In genomic region chr16:88569985-88570690, GRCh38 we compare ENCODE assay signal across 1 cellular context.
TF ChIP-seq lines count a peak whose summit lies in the region.

Gene ZC3H18 (plus strand): TSS chr16:88570403. CDS start chr16:88577124, 6,721 bp downstream.

TF ChIP-seq in K562, 482 proteins besides CTCF, POLR2A, EP300 and RAD21 (continued from another document and continues in another):
- TF ChIP-seq TRIM25 (IDR thresholded peaks at IDR 0.05; ENCODE audit: borderline replicate concordance) = no peak
- no peak for TF ChIP-seq CHD7 (IDR thresholded peaks at IDR 0.05; ENCODE audit: low read depth, low read length)
- TF ChIP-seq ZNF583 (CRISPR knock-in tag; IDR thresholded peaks at IDR 0.05) = peak; percentile 16; the same call in 1 of the 2 replicates
- no peak for TF ChIP-seq ZNF354B (CRISPR knock-in tag; IDR thresholded peaks at IDR 0.05)
- peak; percentile 95 for TF ChIP-seq VEZF1 (CRISPR knock-in tag; IDR thresholded peaks at IDR 0.05)
- TF ChIP-seq PHF8 (IDR thresholded peaks at IDR 0.05; ENCODE audit: borderline replicate concordance, low read length) = peak; percentile 92; the same call in 1 of the 2 replicates
- no peak for TF ChIP-seq ZNF584 (CRISPR knock-in tag; IDR thresholded peaks at IDR 0.05; ENCODE audit: low read depth)
- TF ChIP-seq DACH1 (IDR thresholded peaks at IDR 0.05; ENCODE audit: partially characterized antibody) = no peak
- no peak for TF ChIP-seq RBM14 (IDR thresholded peaks at IDR 0.05; ENCODE audit: borderline replicate concordance, insufficient read depth, low read depth, low read length)
- no peak for TF ChIP-seq ARID2 (IDR thresholded peaks at IDR 0.05)
- no peak for TF ChIP-seq TAL1 (IDR thresholded peaks at IDR 0.05)
- peak; percentile 94 for TF ChIP-seq CXXC5 (CRISPR knock-in tag; IDR thresholded peaks at IDR 0.05)
- TF ChIP-seq ZZZ3 (IDR thresholded peaks at IDR 0.05) = no peak
- TF ChIP-seq ZNF24 (IDR thresholded peaks at IDR 0.05) = no peak
- no peak for TF ChIP-seq ZBTB1 (CRISPR knock-in tag; IDR thresholded peaks at IDR 0.05; ENCODE audit: borderline replicate concordance, low read depth)
- TF ChIP-seq POLR3G (IDR thresholded peaks at IDR 0.05; ENCODE audit: extremely low read depth, insufficient read length, insufficient replicate concordance) = no peak
- TF ChIP-seq NR2F6 (CRISPR knock-in tag; IDR thresholded peaks at IDR 0.05) = no peak
- no peak for TF ChIP-seq ZNF232 (CRISPR knock-in tag; IDR thresholded peaks at IDR 0.05)
- TF ChIP-seq ZNF23 (CRISPR knock-in tag; IDR thresholded peaks at IDR 0.05) = no peak
- TF ChIP-seq SMARCA4 (IDR thresholded peaks at IDR 0.05) = no peak
- TF ChIP-seq ZNF644 (tag; IDR thresholded peaks at IDR 0.05; ENCODE audit: low read depth) = no peak
- TF ChIP-seq NFYB (IDR thresholded peaks at IDR 0.05; ENCODE audit: extremely low read depth, insufficient read length) = no peak
- no peak for TF ChIP-seq CREB3 (tag; conservative IDR thresholded peaks at IDR 0.05; ENCODE audit: low read depth)
- TF ChIP-seq C11orf30 (IDR thresholded peaks at IDR 0.05; ENCODE audit: low read depth) = peak; percentile 99
- no peak for TF ChIP-seq PREB (CRISPR knock-in tag; IDR thresholded peaks at IDR 0.05)
- no peak for TF ChIP-seq BCL6 (CRISPR knock-in tag; IDR thresholded peaks at IDR 0.05)
- TF ChIP-seq ZSCAN32 (CRISPR knock-in tag; IDR thresholded peaks at IDR 0.05) = no peak; the same call in 1 of the 2 replicates
- TF ChIP-seq PTBP1 (IDR thresholded peaks at IDR 0.05; ENCODE audit: low read depth, low read length) = no peak
- no peak for TF ChIP-seq NFATC3 (IDR thresholded peaks at IDR 0.05)
- TF ChIP-seq FOXA3 (CRISPR knock-in tag; conservative IDR thresholded peaks at IDR 0.05 in 1 of 2, IDR thresholded peaks at IDR 0.05 in 1 of 2) = no peak
- no peak for TF ChIP-seq HNRNPLL (IDR thresholded peaks at IDR 0.05; ENCODE audit: low read depth, low read length, poor library complexity, severe bottlenecking)
- TF ChIP-seq PCBP2 (IDR thresholded peaks at IDR 0.05; ENCODE audit: low read depth, low read length, poor library complexity, severe bottlenecking) = no peak
- TF ChIP-seq TFE3 (CRISPR knock-in tag; IDR thresholded peaks at IDR 0.05) = peak; percentile 100
- peak; percentile 51; the same call in 1 of the 2 replicates for TF ChIP-seq NFE2 (IDR thresholded peaks at IDR 0.05; ENCODE audit: low read depth)
- TF ChIP-seq ZFX (CRISPR knock-in tag; IDR thresholded peaks at IDR 0.05) = peak; percentile 90
- no peak for TF ChIP-seq ZNF197 (CRISPR knock-in tag; IDR thresholded peaks at IDR 0.05; ENCODE audit: low read depth)
- TF ChIP-seq DPF2 (IDR thresholded peaks at IDR 0.05) = no peak
- TF ChIP-seq ZNF311 (CRISPR knock-in tag; IDR thresholded peaks at IDR 0.05) = no peak
- TF ChIP-seq E4F1 (CRISPR knock-in tag; IDR thresholded peaks at IDR 0.05; ENCODE audit: borderline replicate concordance) = no peak
- 0 out of 2 replicates have a peak, but pooled peaks have one; percentile 52 for TF ChIP-seq E2F4 (CRISPR knock-in tag; IDR thresholded peaks at IDR 0.05; ENCODE audit: low read depth)
